In genomic region chr1:62436466-62437272, GRCh38 we compare ENCODE assay signal across 1 cellular context.
TF ChIP-seq lines count a peak whose summit lies in the region.

TSS of gene USP1 (plus strand) at chr1:62437049. CDS start at chr1:62439868, 2,819 bp downstream.

TF ChIP-seq in K562, 482 proteins besides CTCF, POLR2A, EP300 and RAD21 (continued from another document and continues in another):
- TF ChIP-seq, protein P1, sequence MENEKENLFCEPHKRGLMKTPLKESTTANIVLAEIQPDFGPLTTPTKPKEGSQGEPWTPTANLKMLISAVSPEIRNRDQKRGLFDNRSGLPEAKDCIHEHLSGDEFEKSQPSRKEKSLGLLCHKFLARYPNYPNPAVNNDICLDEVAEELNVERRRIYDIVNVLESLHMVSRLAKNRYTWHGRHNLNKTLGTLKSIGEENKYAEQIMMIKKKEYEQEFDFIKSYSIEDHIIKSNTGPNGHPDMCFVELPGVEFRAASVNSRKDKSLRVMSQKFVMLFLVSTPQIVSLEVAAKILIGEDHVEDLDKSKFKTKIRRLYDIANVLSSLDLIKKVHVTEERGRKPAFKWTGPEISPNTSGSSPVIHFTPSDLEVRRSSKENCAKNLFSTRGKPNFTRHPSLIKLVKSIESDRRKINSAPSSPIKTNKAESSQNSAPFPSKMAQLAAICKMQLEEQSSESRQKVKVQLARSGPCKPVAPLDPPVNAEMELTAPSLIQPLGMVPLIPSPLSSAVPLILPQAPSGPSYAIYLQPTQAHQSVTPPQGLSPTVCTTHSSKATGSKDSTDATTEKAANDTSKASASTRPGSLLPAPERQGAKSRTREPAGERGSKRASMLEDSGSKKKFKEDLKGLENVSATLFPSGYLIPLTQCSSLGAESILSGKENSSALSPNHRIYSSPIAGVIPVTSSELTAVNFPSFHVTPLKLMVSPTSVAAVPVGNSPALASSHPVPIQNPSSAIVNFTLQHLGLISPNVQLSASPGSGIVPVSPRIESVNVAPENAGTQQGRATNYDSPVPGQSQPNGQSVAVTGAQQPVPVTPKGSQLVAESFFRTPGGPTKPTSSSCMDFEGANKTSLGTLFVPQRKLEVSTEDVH (IDR thresholded peaks at IDR 0.05; ENCODE audit: low read depth, partially characterized antibody): peak; percentile 71
- TF ChIP-seq SNRNP70 (optimal IDR thresholded peaks at IDR 0.05; ENCODE audit: low read depth, low read length): no peak
- TF ChIP-seq GMEB1 (CRISPR knock-in tag; IDR thresholded peaks at IDR 0.05): peak; percentile 49
- no peak for TF ChIP-seq ARHGAP35 (IDR thresholded peaks at IDR 0.05; ENCODE audit: partially characterized antibody)
- no peak for TF ChIP-seq ZNF444 (CRISPR knock-in tag; IDR thresholded peaks at IDR 0.05)
- no peak for TF ChIP-seq MCM3 (IDR thresholded peaks at IDR 0.05)
- TF ChIP-seq ZNF165 (CRISPR knock-in tag; IDR thresholded peaks at IDR 0.05; ENCODE audit: borderline replicate concordance): no peak
- TF ChIP-seq, protein P2, sequence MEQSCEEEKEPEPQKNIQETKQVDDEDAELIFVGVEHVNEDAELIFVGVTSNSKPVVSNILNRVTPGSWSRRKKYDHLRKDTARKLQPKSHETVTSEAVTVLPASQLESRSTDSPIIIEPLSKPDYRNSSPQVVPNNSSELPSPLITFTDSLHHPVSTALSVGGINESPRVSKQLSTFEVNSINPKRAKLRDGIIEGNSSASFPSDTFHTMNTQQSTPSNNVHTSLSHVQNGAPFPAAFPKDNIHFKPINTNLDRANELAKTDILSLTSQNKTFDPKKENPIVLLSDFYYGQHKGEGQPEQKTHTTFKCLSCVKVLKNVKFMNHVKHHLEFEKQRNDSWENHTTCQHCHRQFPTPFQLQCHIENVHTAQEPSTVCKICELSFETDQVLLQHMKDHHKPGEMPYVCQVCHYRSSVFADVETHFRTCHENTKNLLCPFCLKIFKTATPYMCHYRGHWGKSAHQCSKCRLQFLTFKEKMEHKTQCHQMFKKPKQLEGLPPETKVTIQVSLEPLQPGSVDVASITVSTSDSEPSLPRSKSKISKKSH (CRISPR knock-in tag; IDR thresholded peaks at IDR 0.05): no peak
- TF ChIP-seq MIER1 (IDR thresholded peaks at IDR 0.05; ENCODE audit: low read depth): peak; percentile 70
- peak; percentile 92 for TF ChIP-seq MTA3 (IDR thresholded peaks at IDR 0.05; ENCODE audit: borderline replicate concordance)
- TF ChIP-seq PHF21A (IDR thresholded peaks at IDR 0.05; ENCODE audit: borderline replicate concordance, low read depth): peak; percentile 55; the same call in 1 of the 2 replicates
- TF ChIP-seq HDAC1 (IDR thresholded peaks at IDR 0.05): peak in 1 of 2 experiments; percentile 67; a peak in 1 of 4 replicates
- TF ChIP-seq SMAD1 (IDR thresholded peaks at IDR 0.05; ENCODE audit: low read depth, low read length, partially characterized antibody): peak; percentile 44
- TF ChIP-seq, protein P3, sequence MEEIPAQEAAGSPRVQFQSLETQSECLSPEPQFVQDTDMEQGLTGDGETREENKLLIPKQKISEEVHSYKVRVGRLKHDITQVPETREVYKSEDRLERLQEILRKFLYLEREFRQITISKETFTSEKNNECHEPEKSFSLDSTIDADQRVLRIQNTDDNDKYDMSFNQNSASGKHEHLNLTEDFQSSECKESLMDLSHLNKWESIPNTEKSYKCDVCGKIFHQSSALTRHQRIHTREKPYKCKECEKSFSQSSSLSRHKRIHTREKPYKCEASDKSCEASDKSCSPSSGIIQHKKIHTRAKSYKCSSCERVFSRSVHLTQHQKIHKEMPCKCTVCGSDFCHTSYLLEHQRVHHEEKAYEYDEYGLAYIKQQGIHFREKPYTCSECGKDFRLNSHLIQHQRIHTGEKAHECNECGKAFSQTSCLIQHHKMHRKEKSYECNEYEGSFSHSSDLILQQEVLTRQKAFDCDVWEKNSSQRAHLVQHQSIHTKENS (CRISPR knock-in tag; IDR thresholded peaks at IDR 0.05): no peak
- TF ChIP-seq, protein P4, sequence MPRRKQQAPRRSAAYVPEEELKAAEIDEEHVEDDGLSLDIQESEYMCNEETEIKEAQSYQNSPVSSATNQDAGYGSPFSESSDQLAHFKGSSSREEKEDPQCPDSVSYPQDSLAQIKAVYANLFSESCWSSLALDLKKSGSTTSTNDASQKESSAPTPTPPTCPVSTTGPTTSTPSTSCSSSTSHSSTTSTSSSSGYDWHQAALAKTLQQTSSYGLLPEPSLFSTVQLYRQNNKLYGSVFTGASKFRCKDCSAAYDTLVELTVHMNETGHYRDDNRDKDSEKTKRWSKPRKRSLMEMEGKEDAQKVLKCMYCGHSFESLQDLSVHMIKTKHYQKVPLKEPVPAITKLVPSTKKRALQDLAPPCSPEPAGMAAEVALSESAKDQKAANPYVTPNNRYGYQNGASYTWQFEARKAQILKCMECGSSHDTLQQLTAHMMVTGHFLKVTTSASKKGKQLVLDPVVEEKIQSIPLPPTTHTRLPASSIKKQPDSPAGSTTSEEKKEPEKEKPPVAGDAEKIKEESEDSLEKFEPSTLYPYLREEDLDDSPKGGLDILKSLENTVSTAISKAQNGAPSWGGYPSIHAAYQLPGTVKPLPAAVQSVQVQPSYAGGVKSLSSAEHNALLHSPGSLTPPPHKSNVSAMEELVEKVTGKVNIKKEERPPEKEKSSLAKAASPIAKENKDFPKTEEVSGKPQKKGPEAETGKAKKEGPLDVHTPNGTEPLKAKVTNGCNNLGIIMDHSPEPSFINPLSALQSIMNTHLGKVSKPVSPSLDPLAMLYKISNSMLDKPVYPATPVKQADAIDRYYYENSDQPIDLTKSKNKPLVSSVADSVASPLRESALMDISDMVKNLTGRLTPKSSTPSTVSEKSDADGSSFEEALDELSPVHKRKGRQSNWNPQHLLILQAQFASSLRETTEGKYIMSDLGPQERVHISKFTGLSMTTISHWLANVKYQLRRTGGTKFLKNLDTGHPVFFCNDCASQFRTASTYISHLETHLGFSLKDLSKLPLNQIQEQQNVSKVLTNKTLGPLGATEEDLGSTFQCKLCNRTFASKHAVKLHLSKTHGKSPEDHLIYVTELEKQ (CRISPR knock-in tag; IDR thresholded peaks at IDR 0.05): no peak
- no peak for TF ChIP-seq ZNF282 (CRISPR knock-in tag; IDR thresholded peaks at IDR 0.05)
- no peak for TF ChIP-seq BMI1 (IDR thresholded peaks at IDR 0.05; ENCODE audit: low read length)
- no peak for TF ChIP-seq SPI1 (IDR thresholded peaks at IDR 0.05; ENCODE audit: borderline replicate concordance, low read depth, low read length)
- TF ChIP-seq POLR2H (tag; IDR thresholded peaks at IDR 0.05; ENCODE audit: low read depth): no peak
- TF ChIP-seq ZNF717 (CRISPR knock-in tag; IDR thresholded peaks at IDR 0.05): no peak
- TF ChIP-seq, protein P5, sequence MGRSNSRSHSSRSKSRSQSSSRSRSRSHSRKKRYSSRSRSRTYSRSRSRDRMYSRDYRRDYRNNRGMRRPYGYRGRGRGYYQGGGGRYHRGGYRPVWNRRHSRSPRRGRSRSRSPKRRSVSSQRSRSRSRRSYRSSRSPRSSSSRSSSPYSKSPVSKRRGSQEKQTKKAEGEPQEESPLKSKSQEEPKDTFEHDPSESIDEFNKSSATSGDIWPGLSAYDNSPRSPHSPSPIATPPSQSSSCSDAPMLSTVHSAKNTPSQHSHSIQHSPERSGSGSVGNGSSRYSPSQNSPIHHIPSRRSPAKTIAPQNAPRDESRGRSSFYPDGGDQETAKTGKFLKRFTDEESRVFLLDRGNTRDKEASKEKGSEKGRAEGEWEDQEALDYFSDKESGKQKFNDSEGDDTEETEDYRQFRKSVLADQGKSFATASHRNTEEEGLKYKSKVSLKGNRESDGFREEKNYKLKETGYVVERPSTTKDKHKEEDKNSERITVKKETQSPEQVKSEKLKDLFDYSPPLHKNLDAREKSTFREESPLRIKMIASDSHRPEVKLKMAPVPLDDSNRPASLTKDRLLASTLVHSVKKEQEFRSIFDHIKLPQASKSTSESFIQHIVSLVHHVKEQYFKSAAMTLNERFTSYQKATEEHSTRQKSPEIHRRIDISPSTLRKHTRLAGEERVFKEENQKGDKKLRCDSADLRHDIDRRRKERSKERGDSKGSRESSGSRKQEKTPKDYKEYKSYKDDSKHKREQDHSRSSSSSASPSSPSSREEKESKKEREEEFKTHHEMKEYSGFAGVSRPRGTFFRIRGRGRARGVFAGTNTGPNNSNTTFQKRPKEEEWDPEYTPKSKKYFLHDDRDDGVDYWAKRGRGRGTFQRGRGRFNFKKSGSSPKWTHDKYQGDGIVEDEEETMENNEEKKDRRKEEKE (IDR thresholded peaks at IDR 0.05; ENCODE audit: borderline replicate concordance in 1 of 2, control insufficient read depth in 1 of 2, low read depth in 2 of 2, low read length in 1 of 2): peak in 1 of 2 experiments; percentile 42; a peak in 1 of 4 replicates
- no peak for TF ChIP-seq CEBPG (CRISPR knock-in tag; IDR thresholded peaks at IDR 0.05)
- TF ChIP-seq CEBPG (tag; conservative IDR thresholded peaks at IDR 0.05 in 1 of 2, IDR thresholded peaks at IDR 0.05 in 1 of 2): no peak
- no peak for TF ChIP-seq GATAD2A (IDR thresholded peaks at IDR 0.05)
- TF ChIP-seq TRIM24 (IDR thresholded peaks at IDR 0.05): no peak; a peak in 2 of 4 replicates
- no peak for TF ChIP-seq SLC30A9 (CRISPR knock-in tag; IDR thresholded peaks at IDR 0.05)
- TF ChIP-seq ZC3H4 (CRISPR knock-in tag; IDR thresholded peaks at IDR 0.05; ENCODE audit: borderline replicate concordance): no peak
- no peak for TF ChIP-seq NR2F6 (CRISPR knock-in tag; IDR thresholded peaks at IDR 0.05)
- TF ChIP-seq, protein P6, sequence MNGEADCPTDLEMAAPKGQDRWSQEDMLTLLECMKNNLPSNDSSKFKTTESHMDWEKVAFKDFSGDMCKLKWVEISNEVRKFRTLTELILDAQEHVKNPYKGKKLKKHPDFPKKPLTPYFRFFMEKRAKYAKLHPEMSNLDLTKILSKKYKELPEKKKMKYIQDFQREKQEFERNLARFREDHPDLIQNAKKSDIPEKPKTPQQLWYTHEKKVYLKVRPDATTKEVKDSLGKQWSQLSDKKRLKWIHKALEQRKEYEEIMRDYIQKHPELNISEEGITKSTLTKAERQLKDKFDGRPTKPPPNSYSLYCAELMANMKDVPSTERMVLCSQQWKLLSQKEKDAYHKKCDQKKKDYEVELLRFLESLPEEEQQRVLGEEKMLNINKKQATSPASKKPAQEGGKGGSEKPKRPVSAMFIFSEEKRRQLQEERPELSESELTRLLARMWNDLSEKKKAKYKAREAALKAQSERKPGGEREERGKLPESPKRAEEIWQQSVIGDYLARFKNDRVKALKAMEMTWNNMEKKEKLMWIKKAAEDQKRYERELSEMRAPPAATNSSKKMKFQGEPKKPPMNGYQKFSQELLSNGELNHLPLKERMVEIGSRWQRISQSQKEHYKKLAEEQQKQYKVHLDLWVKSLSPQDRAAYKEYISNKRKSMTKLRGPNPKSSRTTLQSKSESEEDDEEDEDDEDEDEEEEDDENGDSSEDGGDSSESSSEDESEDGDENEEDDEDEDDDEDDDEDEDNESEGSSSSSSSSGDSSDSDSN (IDR thresholded peaks at IDR 0.05; ENCODE audit: borderline replicate concordance in 1 of 2, low read depth in 2 of 2, low read length in 2 of 2): no peak; a peak in 1 of 4 replicates
- TF ChIP-seq ZNF764 (CRISPR knock-in tag; IDR thresholded peaks at IDR 0.05; ENCODE audit: low read depth): no peak
- no peak for TF ChIP-seq TAL1 (IDR thresholded peaks at IDR 0.05)
- 0 out of 2 replicates have a peak, but pooled peaks have one; percentile 54 for TF ChIP-seq NR1H2 (CRISPR knock-in tag; IDR thresholded peaks at IDR 0.05)
- TF ChIP-seq E4F1 (CRISPR knock-in tag; IDR thresholded peaks at IDR 0.05; ENCODE audit: borderline replicate concordance): no peak
- no peak for TF ChIP-seq HMG20B (CRISPR knock-in tag; IDR thresholded peaks at IDR 0.05)
- no peak for TF ChIP-seq ZNF696 (CRISPR knock-in tag; conservative IDR thresholded peaks at IDR 0.05)
- TF ChIP-seq SRF (CRISPR knock-in tag; IDR thresholded peaks at IDR 0.05): no peak
- no peak for TF ChIP-seq EHMT2 (IDR thresholded peaks at IDR 0.05)
- TF ChIP-seq GTF2A2 (tag; IDR thresholded peaks at IDR 0.05): no peak
- TF ChIP-seq SAP30 (IDR thresholded peaks at IDR 0.05; ENCODE audit: borderline replicate concordance, insufficient read depth, low read depth, low read length, poor library complexity, severe bottlenecking): no peak
- TF ChIP-seq MAFK (IDR thresholded peaks at IDR 0.05; ENCODE audit: low read length): no peak
- no peak for TF ChIP-seq ZNF217 (CRISPR knock-in tag; IDR thresholded peaks at IDR 0.05)
- no peak for TF ChIP-seq MCM5 (IDR thresholded peaks at IDR 0.05; ENCODE audit: low read depth)
- TF ChIP-seq STAT5A (IDR thresholded peaks at IDR 0.05; ENCODE audit: borderline replicate concordance, low read length): no peak
- TF ChIP-seq USF2 (CRISPR knock-in tag; IDR thresholded peaks at IDR 0.05): no peak
- no peak for TF ChIP-seq KDM5B (IDR thresholded peaks at IDR 0.05; ENCODE audit: insufficient replicate concordance, low read depth, low read length)
- no peak for TF ChIP-seq ZFPM2 (CRISPR knock-in tag; IDR thresholded peaks at IDR 0.05)
- no peak for TF ChIP-seq ZNF668 (CRISPR knock-in tag; IDR thresholded peaks at IDR 0.05)
- peak; percentile 69; the same call in 1 of the 2 replicates for TF ChIP-seq TARDBP (IDR thresholded peaks at IDR 0.05)
- TF ChIP-seq ZNF143 (CRISPR knock-in tag; IDR thresholded peaks at IDR 0.05): no peak
